Comparison of ENCODE assay signal across 11 cellular contexts in the genomic region with DNA sequence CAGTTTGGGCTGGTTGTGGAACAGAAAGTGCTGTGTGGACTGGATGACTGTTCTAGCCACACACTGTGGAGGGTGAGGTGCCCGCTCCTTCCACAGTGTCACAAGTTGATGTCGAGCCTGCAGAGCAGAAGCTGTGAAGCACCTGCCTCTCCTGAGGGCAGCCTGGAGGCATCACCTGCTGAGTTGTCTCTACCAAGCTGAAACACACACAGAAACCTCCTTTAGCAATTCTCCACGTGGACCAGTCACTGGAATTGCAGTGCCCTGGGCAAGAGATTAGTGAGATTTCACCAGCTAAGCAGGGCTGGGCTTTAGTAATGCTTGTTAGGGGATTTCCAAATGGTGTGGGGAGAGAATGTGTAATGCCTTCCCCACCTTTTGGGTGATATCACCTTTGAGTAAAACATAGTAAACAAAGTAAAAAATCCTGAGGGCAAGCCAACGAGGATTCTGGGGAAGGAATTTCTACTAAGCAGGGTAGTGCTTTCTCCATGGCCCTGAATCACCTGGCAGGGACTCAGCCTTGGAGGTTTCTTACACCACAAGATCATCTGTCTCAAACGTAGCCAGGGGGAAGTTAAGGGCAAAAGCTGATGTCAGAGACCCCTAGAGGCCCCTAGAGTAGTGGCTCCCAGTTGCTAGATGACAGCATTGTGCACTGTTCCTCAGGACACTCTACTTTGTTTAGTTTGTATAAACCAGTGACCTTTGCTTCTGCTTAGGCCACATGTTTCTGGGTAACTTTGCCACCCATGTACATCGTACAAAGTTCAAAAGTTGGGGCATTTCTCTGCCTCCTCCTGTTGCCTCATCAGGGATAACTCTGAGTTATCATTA.
DNase-seq lines count a peak whose midpoint lies in the region; ATAC-seq, FAIRE-seq and TF ChIP-seq lines count a peak whose summit lies in the region.
"Had no signal": no experiment of that assay in that cellular context is flagged by ENCODE, and none has a peak within 500 bp of the region (broad histone marks: within the 10 kb centered on the region; RNA-seq: fewer than 3 reads in every experiment).

No MANE protein-coding gene starts in this region.

- no peaks in the 10 kb centered on the region for H3K36me3 ChIP-seq in GM12878 (ENCODE audit: control insufficient read depth in 2 of 2, insufficient read depth in 2 of 2, low read length in 1 of 2)
- H3K36me3 ChIP-seq: SJSA1, uterus had no signal

- RAD21 ChIA-PET in GM12878 (lab: Charles Lee; ENCODE audit: unreplicated experiment) = interaction anchor here (1.1 to 4.7 kb wide), 10 partner anchors 15 to 231 kb away, joined by 3 to 34 read pairs (median 4); no protein-coding TSS in a partner anchor

- H3K27ac ChIP-seq in GM12878 (ENCODE audit: control insufficient read depth, insufficient read depth) = peak overlapping the region; percentile 4
- H3K27ac ChIP-seq: SJSA1, uterus had no signal

- no TSS peak for BruUV-seq in GM12878 (replicated peaks; lab: Mats Ljungman, UMichigan)

- no peaks in the 10 kb centered on the region for H3K9me3 ChIP-seq in GM12878 (replicated peaks; ENCODE audit: control insufficient read depth, insufficient read depth, low read length)
- H3K9me3 ChIP-seq: SJSA1, uterus had no signal

- H2AFZ ChIP-seq in GM12878 (ENCODE audit: control insufficient read depth, low read depth, low read length) = no peak overlapping the region; the same call in 1 of the 2 replicates

- no peaks in the 10 kb centered on the region for H3K4me1 Mint-ChIP-seq in activated CD4-positive, alpha-beta T cell treated with anti-CD3 and anti-CD28 coated beads for 36 hours

- in situ Hi-C loops in GM12878 (cut with MboI) = no loop called here

- H3K36me3 Mint-ChIP-seq in activated CD4-positive, alpha-beta T cell treated with anti-CD3 and anti-CD28 coated beads for 36 hours (ENCODE audit: low read depth) = no peaks in the 10 kb centered on the region

- 12% methylated on average over 6 of the region's 6 CpGs for WGBS in GM12878 (ENCODE audit: insufficient coverage, insufficient replicate concordance, low lambda C conversion rate, missing lambda C conversion rate)

- DNase-seq in activated CD4-positive, alpha-beta T cell treated with anti-CD3 and anti-CD28 coated beads for 36 hours = peak; percentile 10
- DNase-seq in activated CD4-positive, alpha-beta T cell treated with anti-CD3 and anti-CD28 coated beads for 4 hours = no peak
- DNase-seq in GM12878 (ENCODE audit: low read depth, low spot score) = peak; percentile 55
- no peak for DNase-seq in sciatic nerve (ENCODE audit: low spot score)
- no peak for DNase-seq in HuH-7.5 (ENCODE audit: low spot score)
- DNase-seq in GM03348 (ENCODE audit: low spot score) = no peak
- DNase-seq: ACHN, uterus had no signal

- H3K4me3 ChIP-seq in GM12878 = no peak overlapping the region
- H3K4me3 ChIP-seq: SJSA1, uterus had no signal

- 0 out of 2 replicates have a peak, but pooled peaks have one; percentile 16 for TF ChIP-seq RAD21 in GM12878 (IDR thresholded peaks at IDR 0.05; ENCODE audit: insufficient read depth, low read depth, low read length)

- TF ChIP-seq POLR2A in GM12878 (IDR thresholded peaks at IDR 0.05; ENCODE audit: low read depth, low read length) = no peak

- peaks cover 8% of the 10 kb centered on the region for H3K4me1 ChIP-seq in GM12878 (ENCODE audit: control insufficient read depth, insufficient read depth, low read length)
- H3K4me1 ChIP-seq: uterus had no signal

- POLR2A ChIA-PET in activated CD4-positive, alpha-beta T cell treated with anti-CD3 and anti-CD28 coated beads for 36 hours (lab: Charles Lee) = no interaction called here
- POLR2A ChIA-PET in GM12878 (lab: Charles Lee) = interaction anchor here (0.5 to 2.8 kb wide), 3 partner anchors 15 to 128 kb away, joined by 3 to 10 read pairs (median 5); no protein-coding TSS in a partner anchor

- no peaks in the 10 kb centered on the region for H3K27me3 ChIP-seq in GM12878 (replicated peaks in 1 of 2; ENCODE audit: control insufficient read depth in 2 of 2, insufficient read depth in 2 of 2, low read length in 1 of 2)
- H3K27me3 ChIP-seq: SJSA1, uterus had no signal

- CTCF ChIA-PET in activated CD4-positive, alpha-beta T cell treated with anti-CD3 and anti-CD28 coated beads for 36 hours (lab: Charles Lee) = interaction anchor here (0.7 kb wide), 1 partner anchor 41 kb away, joined by 3 read pairs; no protein-coding TSS in a partner anchor
- CTCF ChIA-PET in GM12878 (lab: Yijun Ruan, JAX) = interaction anchor here (0.6 to 5.5 kb wide), 7 partner anchors 15 to 231 kb away, joined by 3 to 32 read pairs (median 3); a partner anchor contains a TSS

- peak overlapping the region; percentile 26; the same call in 1 of the 2 replicates for H3K4me2 ChIP-seq in GM12878 (ENCODE audit: control insufficient read depth, insufficient read depth)

- TF ChIP-seq CTCF in GM12878 (IDR thresholded peaks at IDR 0.05 in 2 of 3, conservative IDR thresholded peaks at IDR 0.05 in 1 of 3; ENCODE audit: control insufficient read depth in 2 of 3, extremely low read depth in 1 of 3, insufficient read depth in 1 of 3, low read depth in 3 of 3, low read length in 3 of 3) = peak in 1 of 3 experiments; percentile 12; a peak in 1 of 6 replicates

- no peak overlapping the region for H3K9ac ChIP-seq in GM12878 (ENCODE audit: control insufficient read depth, insufficient read depth, low read length)

- no peak for FAIRE-seq in GM12878 (lab: Jason Lieb, UNC)

- peak in 1 of 2 experiments; percentile 19; a peak in 1 of 4 replicates for TF ChIP-seq EP300 in GM12878 (IDR thresholded peaks at IDR 0.05; ENCODE audit: borderline replicate concordance in 1 of 2, control insufficient read depth in 1 of 2, low read depth in 2 of 2, low read length in 2 of 2)

- H3K27ac Mint-ChIP-seq in activated CD4-positive, alpha-beta T cell treated with anti-CD3 and anti-CD28 coated beads for 36 hours = no peak overlapping the region

- SMC1A ChIA-PET in GM12878 (lab: Charles Lee; ENCODE audit: uncharacterized antibody, unreplicated experiment) = interaction anchor here (0.6 to 5.2 kb wide), 19 partner anchors 10 to 236 kb away, joined by 3 to 28 read pairs (median 4); no protein-coding TSS in a partner anchor

- no peaks in the 10 kb centered on the region for H3K9me3 Mint-ChIP-seq in activated CD4-positive, alpha-beta T cell treated with anti-CD3 and anti-CD28 coated beads for 36 hours (ENCODE audit: low read depth)

- ATAC-seq in activated CD4-positive, alpha-beta T cell treated with anti-CD3 and anti-CD28 coated beads for 36 hours = peak; percentile 58
- ATAC-seq in HG03432 (IDR thresholded peaks at IDR 0.05; ENCODE audit: unreplicated experiment) (peak; percentile 86), GM12878 (peak; percentile 91), sciatic nerve (peak; percentile 52), SK-N-SH treated with all-trans-retinoic acid at 6 μM for 48 hours (no peak)

- H3K27me3 Mint-ChIP-seq in activated CD4-positive, alpha-beta T cell treated with anti-CD3 and anti-CD28 coated beads for 36 hours = no peaks in the 10 kb centered on the region

- no peaks in the 10 kb centered on the region for H4K20me1 ChIP-seq in GM12878 (ENCODE audit: control insufficient read depth, insufficient read depth)

- no peak overlapping the region for H3K4me3 Mint-ChIP-seq in activated CD4-positive, alpha-beta T cell treated with anti-CD3 and anti-CD28 coated beads for 36 hours

- no peaks in the 10 kb centered on the region for H3K79me2 ChIP-seq in GM12878 (ENCODE audit: control insufficient read depth, insufficient read depth, low read length)

- intact Hi-C loops in activated CD4-positive, alpha-beta T cell treated with anti-CD3 and anti-CD28 coated beads for 36 hours (cut with DNase I, micrococcal nuclease) = no loop called here
- intact Hi-C loops in GM12878 (cut with micrococcal nuclease; ENCODE audit: unreplicated experiment) (loop anchor here (1.0 to 5.0 kb wide), 6 partner anchors 78 to 231 kb away; no protein-coding TSS in a partner anchor), sciatic nerve (cut with DNase I) (no loop called here)

TF ChIP-seq in GM12878, 131 proteins besides CTCF, POLR2A, EP300 and RAD21 (continues in another document):
- TF ChIP-seq, protein P1, sequence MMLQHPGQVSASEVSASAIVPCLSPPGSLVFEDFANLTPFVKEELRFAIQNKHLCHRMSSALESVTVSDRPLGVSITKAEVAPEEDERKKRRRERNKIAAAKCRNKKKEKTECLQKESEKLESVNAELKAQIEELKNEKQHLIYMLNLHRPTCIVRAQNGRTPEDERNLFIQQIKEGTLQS (IDR thresholded peaks at IDR 0.05; ENCODE audit: borderline replicate concordance, extremely low read depth, low read depth, low read length) = no peak

TF ChIP-seq in SK-N-SH treated with all-trans-retinoic acid at 6 μM for 48 hours, 23 proteins besides CTCF, POLR2A, EP300 and RAD21:
- TF ChIP-seq PPARA (CRISPR knock-in tag; IDR thresholded peaks at IDR 0.05; ENCODE audit: borderline replicate concordance) (no peak), TCF4 (CRISPR knock-in tag; IDR thresholded peaks at IDR 0.05; ENCODE audit: borderline replicate concordance) (no peak), ARNTL (CRISPR knock-in tag; IDR thresholded peaks at IDR 0.05; ENCODE audit: borderline replicate concordance, low read depth) (no peak), OSR1 (CRISPR knock-in tag; IDR thresholded peaks at IDR 0.05) (no peak), RARB (CRISPR knock-in tag; IDR thresholded peaks at IDR 0.05) (no peak), ZC3H10 (CRISPR knock-in tag; IDR thresholded peaks at IDR 0.05) (no peak), TOX (CRISPR knock-in tag; IDR thresholded peaks at IDR 0.05; ENCODE audit: borderline replicate concordance) (no peak), ZNF8 (CRISPR knock-in tag; IDR thresholded peaks at IDR 0.05) (no peak), CSDC2 (CRISPR knock-in tag; IDR thresholded peaks at IDR 0.05) (no peak), BACH2 (CRISPR knock-in tag; IDR thresholded peaks at IDR 0.05; ENCODE audit: borderline replicate concordance) (no peak), GLIS3 (CRISPR knock-in tag; IDR thresholded peaks at IDR 0.05) (no peak)
- TF ChIP-seq, protein P2, sequence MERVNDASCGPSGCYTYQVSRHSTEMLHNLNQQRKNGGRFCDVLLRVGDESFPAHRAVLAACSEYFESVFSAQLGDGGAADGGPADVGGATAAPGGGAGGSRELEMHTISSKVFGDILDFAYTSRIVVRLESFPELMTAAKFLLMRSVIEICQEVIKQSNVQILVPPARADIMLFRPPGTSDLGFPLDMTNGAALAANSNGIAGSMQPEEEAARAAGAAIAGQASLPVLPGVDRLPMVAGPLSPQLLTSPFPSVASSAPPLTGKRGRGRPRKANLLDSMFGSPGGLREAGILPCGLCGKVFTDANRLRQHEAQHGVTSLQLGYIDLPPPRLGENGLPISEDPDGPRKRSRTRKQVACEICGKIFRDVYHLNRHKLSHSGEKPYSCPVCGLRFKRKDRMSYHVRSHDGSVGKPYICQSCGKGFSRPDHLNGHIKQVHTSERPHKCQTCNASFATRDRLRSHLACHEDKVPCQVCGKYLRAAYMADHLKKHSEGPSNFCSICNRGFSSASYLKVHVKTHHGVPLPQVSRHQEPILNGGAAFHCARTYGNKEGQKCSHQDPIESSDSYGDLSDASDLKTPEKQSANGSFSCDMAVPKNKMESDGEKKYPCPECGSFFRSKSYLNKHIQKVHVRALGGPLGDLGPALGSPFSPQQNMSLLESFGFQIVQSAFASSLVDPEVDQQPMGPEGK (CRISPR knock-in tag; IDR thresholded peaks at IDR 0.05; ENCODE audit: borderline replicate concordance) = no peak
TF ChIP-seq in SK-N-SH treated with all-trans-retinoic acid at 6 μM for 48 hours: peak in this region for 0.

Comparison
In these comparisons a context has a peak if more than half of its experiments do, and no peak if none do; other contexts are left out.
1. DNase-seq: peak in activated CD4-positive, alpha-beta T cell treated with anti-CD3 and anti-CD28 coated beads for 36 hours (single experiment) and GM12878 (single experiment); none in activated CD4-positive, alpha-beta T cell treated with anti-CD3 and anti-CD28 coated beads for 4 hours (0 of 2), sciatic nerve (single experiment), HuH-7.5 (single experiment) and GM03348 (single experiment).